Comparison of ENCODE assay signal across 1 cellular context in genomic region chr16:31114468-31114867, GRCh38.
TF ChIP-seq lines count a peak whose summit lies in the region.

No MANE protein-coding gene starts in this region.

TF ChIP-seq in SK-N-SH treated with all-trans-retinoic acid at 6 μM for 48 hours, 23 proteins besides CTCF, POLR2A, EP300 and RAD21 (continued from another document):
- TF ChIP-seq PPARA (CRISPR knock-in tag; IDR thresholded peaks at IDR 0.05; ENCODE audit: borderline replicate concordance), result no peak
- no peak for TF ChIP-seq ZNF565 (CRISPR knock-in tag; conservative IDR thresholded peaks at IDR 0.05; ENCODE audit: low read depth)
- TF ChIP-seq ZNF70 (CRISPR knock-in tag; IDR thresholded peaks at IDR 0.05), result no peak
- TF ChIP-seq CREB5 (CRISPR knock-in tag; IDR thresholded peaks at IDR 0.05; ENCODE audit: low read depth), result no peak
- no peak for TF ChIP-seq OSR1 (CRISPR knock-in tag; IDR thresholded peaks at IDR 0.05)
- TF ChIP-seq TSHZ2 (CRISPR knock-in tag; IDR thresholded peaks at IDR 0.05), result no peak
- no peak for TF ChIP-seq GLIS3 (CRISPR knock-in tag; IDR thresholded peaks at IDR 0.05)
- no peak for TF ChIP-seq PATZ1 (CRISPR knock-in tag; IDR thresholded peaks at IDR 0.05; ENCODE audit: borderline replicate concordance)
- no peak for TF ChIP-seq ZFP3 (CRISPR knock-in tag; IDR thresholded peaks at IDR 0.05)
- no peak for TF ChIP-seq POU6F1 (CRISPR knock-in tag; IDR thresholded peaks at IDR 0.05; ENCODE audit: borderline replicate concordance, low read depth)
- no peak for TF ChIP-seq RARB (CRISPR knock-in tag; IDR thresholded peaks at IDR 0.05)
- no peak for TF ChIP-seq ESRRG (CRISPR knock-in tag; IDR thresholded peaks at IDR 0.05)
- no peak for TF ChIP-seq CSDC2 (CRISPR knock-in tag; IDR thresholded peaks at IDR 0.05)
- TF ChIP-seq ISL1 (CRISPR knock-in tag; IDR thresholded peaks at IDR 0.05), result no peak
- no peak for TF ChIP-seq TCF4 (CRISPR knock-in tag; IDR thresholded peaks at IDR 0.05; ENCODE audit: borderline replicate concordance)
- no peak for TF ChIP-seq BACH2 (CRISPR knock-in tag; IDR thresholded peaks at IDR 0.05; ENCODE audit: borderline replicate concordance)
- TF ChIP-seq ARNTL (CRISPR knock-in tag; IDR thresholded peaks at IDR 0.05; ENCODE audit: borderline replicate concordance, low read depth), result no peak
- no peak for TF ChIP-seq SNAI2 (CRISPR knock-in tag; IDR thresholded peaks at IDR 0.05)
